ENCODE assay signal across 8 cellular contexts in genomic region chr17:7250655-7251329, GRCh38. TPM values are rescaled to one million over a fixed set of nuclear protein-coding genes. Genes with fewer than 3 reads are reported as not detected.
DNase-seq lines count a peak whose midpoint lies in the region; ATAC-seq and TF ChIP-seq lines count a peak whose summit lies in the region.

No MANE protein-coding gene starts in this region.

- H3K4me3 Mint-ChIP-seq in activated CD4-positive, alpha-beta T cell treated with anti-CD3 and anti-CD28 coated beads for 36 hours, result peak overlapping the region; percentile 93
- peak overlapping the region; percentile 99 for H3K4me3 Mint-ChIP-seq in activated naive CD8-positive, alpha-beta T cell treated with anti-CD3 and anti-CD28 coated beads, Interleukin-2, amount 50 U/mL, for 24 hours

- intact Hi-C loops in activated CD4-positive, alpha-beta T cell treated with anti-CD3 and anti-CD28 coated beads for 36 hours (cut with DNase I, micrococcal nuclease), result loop anchor here (1.0 to 5.0 kb wide), 6 partner anchors 8 to 682 kb away; partner anchors contain the start of genes CNTROB (in 1 of the 2), EIF5A (in 1 of the 2), GABARAP (in 1 of the 2) and POLR2A (in 1 of the 2)
- intact Hi-C loops in testis (cut with DNase I; ENCODE audit: low total_unique reads), result no loop called here

- POLR2A ChIA-PET in activated CD4-positive, alpha-beta T cell treated with anti-CD3 and anti-CD28 coated beads for 36 hours (lab: Charles Lee), result interaction anchor here (1.2 to 1.6 kb wide), 2 partner anchors 9 to 11 kb away, joined by 4 to 8 read pairs; partner anchors contain the start of genes GABARAP and PHF23

- H3K27me3 ChIP-seq in kidney epithelial cell (ENCODE audit: control insufficient read depth, insufficient read depth, low read length), result no peaks in the 10 kb centered on the region
- H3K27me3 ChIP-seq in testis, result no peaks in the 10 kb centered on the region

- no peak for ATAC-seq in activated CD4-positive, alpha-beta T cell treated with anti-CD3 and anti-CD28 coated beads for 36 hours
- ATAC-seq in activated naive CD8-positive, alpha-beta T cell treated with anti-CD3 and anti-CD28 coated beads, Interleukin-2, amount 50 U/mL, for 24 hours, result no peak
- no peak for ATAC-seq in GM18502 (IDR thresholded peaks at IDR 0.05; ENCODE audit: poor library complexity, unreplicated experiment)

- TF ChIP-seq CTCF in kidney epithelial cell (IDR thresholded peaks at IDR 0.05; ENCODE audit: insufficient read depth, low read length, poor library complexity, severe bottlenecking), result no peak
- TF ChIP-seq CTCF in testis (IDR thresholded peaks at IDR 0.05), result no peak

- peaks cover 26% of the 10 kb centered on the region for H3K4me1 ChIP-seq in testis

- H3K27me3 Mint-ChIP-seq in activated CD4-positive, alpha-beta T cell treated with anti-CD3 and anti-CD28 coated beads for 36 hours, result no peaks in the 10 kb centered on the region
- peaks cover 2% of the 10 kb centered on the region for H3K27me3 Mint-ChIP-seq in activated naive CD8-positive, alpha-beta T cell treated with anti-CD3 and anti-CD28 coated beads, Interleukin-2, amount 50 U/mL, for 24 hours

- no peak for TF ChIP-seq POLR2A in testis (IDR thresholded peaks at IDR 0.05)

- peak overlapping the region; percentile 99 to 100 for H3K27ac ChIP-seq in testis

- H3K4me3 ChIP-seq in kidney epithelial cell (ENCODE audit: low read depth, low read length), result peak overlapping the region; percentile 81
- peak overlapping the region; percentile 88 to 98 for H3K4me3 ChIP-seq in testis

- H3K36me3 ChIP-seq in kidney epithelial cell (ENCODE audit: control insufficient read depth, insufficient read depth, low read length), result peaks cover 3% of the 10 kb centered on the region
- H3K36me3 ChIP-seq in testis (ENCODE audit: low read depth, missing control alignments), result no peaks in the 10 kb centered on the region

- peak; percentile 42 for DNase-seq in activated CD4-positive, alpha-beta T cell treated with anti-CD3 and anti-CD28 coated beads for 36 hours
- DNase-seq in activated CD4-positive, alpha-beta T cell treated with anti-CD3 and anti-CD28 coated beads for 48 hours, result no peak
- DNase-seq in activated naive CD8-positive, alpha-beta T cell treated with anti-CD3 and anti-CD28 coated beads, Interleukin-2, amount 50 U/mL, for 24 hours, result peak; percentile 37
- DNase-seq in kidney epithelial cell (ENCODE audit: low read depth) (no peak), testis (no peak), COR-L47 (lab: John Stamatoyannopoulos, UW) (no peak), NCI-H524 treated with DMSO at 0.1 percent for 48 hours (lab: John Stamatoyannopoulos, UW) (no peak)

- H3K9me3 ChIP-seq in testis, result no peaks in the 10 kb centered on the region

- H3K4me1 Mint-ChIP-seq in activated CD4-positive, alpha-beta T cell treated with anti-CD3 and anti-CD28 coated beads for 36 hours, result peaks cover 50% of the 10 kb centered on the region
- peaks cover 56% of the 10 kb centered on the region for H3K4me1 Mint-ChIP-seq in activated naive CD8-positive, alpha-beta T cell treated with anti-CD3 and anti-CD28 coated beads, Interleukin-2, amount 50 U/mL, for 24 hours

- CTCF ChIA-PET in activated CD4-positive, alpha-beta T cell treated with anti-CD3 and anti-CD28 coated beads for 36 hours (lab: Charles Lee), result interaction anchor here (0.6 to 1.0 kb wide), 2 partner anchors 11 to 27 kb away, joined by 3 to 4 read pairs; partner anchors contain the start of gene PHF23

- no peaks in the 10 kb centered on the region for H3K9me3 Mint-ChIP-seq in activated CD4-positive, alpha-beta T cell treated with anti-CD3 and anti-CD28 coated beads for 36 hours (ENCODE audit: low read depth)
- H3K9me3 Mint-ChIP-seq in activated naive CD8-positive, alpha-beta T cell treated with anti-CD3 and anti-CD28 coated beads, Interleukin-2, amount 50 U/mL, for 24 hours, result no peaks in the 10 kb centered on the region

- H3K27ac Mint-ChIP-seq in activated CD4-positive, alpha-beta T cell treated with anti-CD3 and anti-CD28 coated beads for 36 hours, result peak overlapping the region; percentile 96
- H3K27ac Mint-ChIP-seq in activated naive CD8-positive, alpha-beta T cell treated with anti-CD3 and anti-CD28 coated beads, Interleukin-2, amount 50 U/mL, for 24 hours, result peak overlapping the region; percentile 94

- H3K36me3 Mint-ChIP-seq in activated CD4-positive, alpha-beta T cell treated with anti-CD3 and anti-CD28 coated beads for 36 hours (ENCODE audit: low read depth), result peaks cover 39% of the 10 kb centered on the region
- peaks cover 38% of the 10 kb centered on the region for H3K36me3 Mint-ChIP-seq in activated naive CD8-positive, alpha-beta T cell treated with anti-CD3 and anti-CD28 coated beads, Interleukin-2, amount 50 U/mL, for 24 hours (ENCODE audit: low read depth)

- 1 to 3% methylated on average over 9 to 25 of the region's 33 CpGs for WGBS in testis, 2 donors

RNA-seq across cellular contexts. Expression of gene CTDNEP1, which starts 0.7 kb away (rescaled TPM):
- 100 to 1,000 TPM; 158 to 203 TPM for total RNA-seq in activated CD4-positive, alpha-beta T cell treated with anti-CD3 and anti-CD28 coated beads for 36 hours
- total RNA-seq in kidney epithelial cell (96.0 and 97.1 TPM in 2 replicates), testis (10 to 100 TPM; 86.4 to 94.0 TPM)
- polyA plus RNA-seq in testis (ENCODE audit: insufficient read depth, low read depth, low replicate concordance), result 138 TPM

RNA-seq across cellular contexts. Expression of gene ELP5, which starts 1.2 kb away (rescaled TPM):
- 10 to 100 TPM; 58.1 to 62.3 TPM for total RNA-seq in activated CD4-positive, alpha-beta T cell treated with anti-CD3 and anti-CD28 coated beads for 36 hours
- total RNA-seq in kidney epithelial cell, result 20.8 and 29.0 TPM in 2 replicates
- total RNA-seq in testis, result 100 to 1,000 TPM; 107 to 123 TPM
- 295 TPM for polyA plus RNA-seq in testis (ENCODE audit: insufficient read depth, low read depth, low replicate concordance)

RNA-seq across cellular contexts. Expression of gene GABARAP, which starts 8.5 kb away (rescaled TPM):
- total RNA-seq in activated CD4-positive, alpha-beta T cell treated with anti-CD3 and anti-CD28 coated beads for 36 hours, result 100 to 1,000 TPM; 123 to 162 TPM
- 277 and 595 TPM in 2 replicates for total RNA-seq in kidney epithelial cell
- 100 to 1,000 TPM; 521 to 683 TPM for total RNA-seq in testis
- 1,171 TPM for polyA plus RNA-seq in testis (ENCODE audit: insufficient read depth, low read depth, low replicate concordance)

RNA-seq across cellular contexts. Expression of gene CLDN7, which starts 11.5 kb away (rescaled TPM):
- total RNA-seq in activated CD4-positive, alpha-beta T cell treated with anti-CD3 and anti-CD28 coated beads for 36 hours, result under 1 TPM; 0.53 to 0.72 TPM
- total RNA-seq in kidney epithelial cell (248 and 250 TPM in 2 replicates), testis (1 to 10 TPM; 4.5 to 6.9 TPM)
- polyA plus RNA-seq in testis (ENCODE audit: insufficient read depth, low read depth, low replicate concordance), result 8.8 TPM

RNA-seq across cellular contexts. Expression of gene PHF23, which starts 11.5 kb away (rescaled TPM):
- 10 to 100 TPM; 23.6 to 35.2 TPM for total RNA-seq in activated CD4-positive, alpha-beta T cell treated with anti-CD3 and anti-CD28 coated beads for 36 hours
- total RNA-seq in kidney epithelial cell, result 41.3 and 53.3 TPM in 2 replicates
- 10 to 100 TPM; 54.9 to 61.6 TPM for total RNA-seq in testis
- polyA plus RNA-seq in testis (ENCODE audit: insufficient read depth, low read depth, low replicate concordance), result 53.4 TPM

Comparison
In these comparisons a context has a peak if more than half of its experiments do, and no peak if none do; other contexts are left out.
1. DNase-seq: peak in activated CD4-positive, alpha-beta T cell treated with anti-CD3 and anti-CD28 coated beads for 36 hours (single experiment) and activated naive CD8-positive, alpha-beta T cell treated with anti-CD3 and anti-CD28 coated beads, Interleukin-2, amount 50 U/mL, for 24 hours (single experiment); none in activated CD4-positive, alpha-beta T cell treated with anti-CD3 and anti-CD28 coated beads for 48 hours (single experiment), kidney epithelial cell (single experiment), testis (single experiment), COR-L47 (single experiment) and NCI-H524 treated with DMSO at 0.1 percent for 48 hours (single experiment).